ENCODE assay signal across 8 cellular contexts in genomic region chr19:23686622-23687423, GRCh38. TPM values are rescaled to one million over a fixed set of nuclear protein-coding genes. Genes with fewer than 3 reads are reported as not detected.
DNase-seq lines count a peak whose midpoint lies in the region; ATAC-seq, FAIRE-seq and TF ChIP-seq lines count a peak whose summit lies in the region.

ZNF675 (minus strand) TSS chr19:23687212; CDS start chr19:23687033, 179 bp downstream.

- H3K9me3 ChIP-seq in right atrium auricular region = no peaks in the 10 kb centered on the region
- no peaks in the 10 kb centered on the region for H3K9me3 ChIP-seq in vagina

- H3K36me3 Mint-ChIP-seq in T-helper 1 cell treated with Interleukin-12 subunit alpha and Interleukin-12 subunit beta and Interleukin-4 antibody, amounts not matched to agents 30 μg/mL and 1 μg/mL, for 36 hours (ENCODE audit: low read depth) = peaks cover 25% of the 10 kb centered on the region

- H3K4me1 Mint-ChIP-seq in T-helper 1 cell treated with Interleukin-12 subunit alpha and Interleukin-12 subunit beta and Interleukin-4 antibody, amounts not matched to agents 30 μg/mL and 1 μg/mL, for 36 hours (ENCODE audit: low read depth) = peaks cover 12% of the 10 kb centered on the region

- H3K9me3 Mint-ChIP-seq in T-helper 1 cell treated with Interleukin-12 subunit alpha and Interleukin-12 subunit beta and Interleukin-4 antibody, amounts not matched to agents 30 μg/mL and 1 μg/mL, for 36 hours = peaks cover 20% of the 10 kb centered on the region

- H3K36me3 ChIP-seq in right atrium auricular region (no peaks in the 10 kb centered on the region), vagina (no peaks in the 10 kb centered on the region)

- H3K27ac ChIP-seq in angular gyrus (ENCODE audit: low read depth, low read length) (peak within 1 kb of the TSS; percentile 73), right atrium auricular region (peak within 1 kb of the TSS; percentile 83 to 91), vagina (peak within 1 kb of the TSS; percentile 85)

- no peaks in the 10 kb centered on the region for H3K27me3 Mint-ChIP-seq in T-helper 1 cell treated with Interleukin-12 subunit alpha and Interleukin-12 subunit beta and Interleukin-4 antibody, amounts not matched to agents 30 μg/mL and 1 μg/mL, for 36 hours (ENCODE audit: low read depth)

- peak; percentile 91 for ATAC-seq in HG02798 (IDR thresholded peaks at IDR 0.05; ENCODE audit: poor library complexity, unreplicated experiment)

- peak; percentile 94 for FAIRE-seq in GM12891 (lab: Jason Lieb, UNC)

- no peak for TF ChIP-seq CTCF in right atrium auricular region (IDR thresholded peaks at IDR 0.05)
- no peak for TF ChIP-seq CTCF in vagina (IDR thresholded peaks at IDR 0.05)

- H3K4me3 Mint-ChIP-seq in T-helper 1 cell treated with Interleukin-12 subunit alpha and Interleukin-12 subunit beta and Interleukin-4 antibody, amounts not matched to agents 30 μg/mL and 1 μg/mL, for 36 hours = peak within 1 kb of the TSS; percentile 95

- H3K4me3 ChIP-seq in right atrium auricular region = peak within 1 kb of the TSS; percentile 63 to 84
- H3K4me3 ChIP-seq in vagina = peak within 1 kb of the TSS; percentile 64 to 67

- peak within 1 kb of the TSS; percentile 97 for H3K27ac Mint-ChIP-seq in T-helper 1 cell treated with Interleukin-12 subunit alpha and Interleukin-12 subunit beta and Interleukin-4 antibody, amounts not matched to agents 30 μg/mL and 1 μg/mL, for 36 hours

- H3K4me1 ChIP-seq in right atrium auricular region = peaks cover 0 to 11% of the 10 kb centered on the region in 2 donors
- H3K4me1 ChIP-seq in vagina = peaks cover 9% of the 10 kb centered on the region

- H3K27me3 ChIP-seq in right atrium auricular region (no peaks in the 10 kb centered on the region), vagina (no peaks in the 10 kb centered on the region)

- TF ChIP-seq POLR2A in GM12891 (IDR thresholded peaks at IDR 0.05; ENCODE audit: low read depth, low read length) (peak; percentile 88), vagina (IDR thresholded peaks at IDR 0.05) (no peak)

- DNase-seq in GM12891 (ENCODE audit: insufficient read length, low spot score) = peak; percentile 49
- DNase-seq in NCI-H1417 treated with DMSO at 0.1 percent for 48 hours (lab: John Stamatoyannopoulos, UW) = peak; percentile 68
- DNase-seq in right atrium auricular region (ENCODE audit: low spot score) = peak; percentile 97
- peak; percentile 70 for DNase-seq in pulmonary artery endothelial cell (ENCODE audit: low read depth, low spot score)
- DNase-seq in vagina (ENCODE audit: extremely low spot score in 2 of 2) = peak in 1 of 2 donors; percentile 95

- intact Hi-C loops in vagina (cut with DNase I) = no loop called here

TF ChIP-seq in GM12891, 5 proteins besides CTCF, POLR2A, EP300 and RAD21:
- TF ChIP-seq SPI1 (IDR thresholded peaks at IDR 0.05; ENCODE audit: low read depth, low read length) = peak; percentile 88
- peak; percentile 90 for TF ChIP-seq POLR2AphosphoS5 (IDR thresholded peaks at IDR 0.05; ENCODE audit: low read depth, low read length)
- TF ChIP-seq PAX5 (IDR thresholded peaks at IDR 0.05; ENCODE audit: insufficient read depth, low read length, severe bottlenecking) = no peak
- peak; percentile 83; the same call in 1 of the 2 replicates for TF ChIP-seq TAF1 (IDR thresholded peaks at IDR 0.05; ENCODE audit: low read depth, low read length)
- TF ChIP-seq POU2F2 (IDR thresholded peaks at IDR 0.05; ENCODE audit: low read depth, low read length) = 0 out of 2 replicates have a peak, but pooled peaks have one; percentile 1

RNA-seq across cellular contexts. Expression of gene ZNF675, which starts in this region (rescaled TPM):
- 6.3 TPM for polyA plus RNA-seq in GM12891 (2012; ENCODE audit: low read depth, missing spikeins)
- total RNA-seq in right atrium auricular region (1 to 10 TPM; 2.3 to 2.5 TPM), pulmonary artery endothelial cell (6.9 and 8.7 TPM in 2 replicates), vagina (9.6 TPM)
